Comparison of ENCODE assay signal across 8 cellular contexts in genomic region chr2:172462393-172463381, GRCh38. TPM values are rescaled to one million over a fixed set of nuclear protein-coding genes. Genes with fewer than 3 reads are reported as not detected.
A peak's percentile ranks its signal among the peaks of the same experiment; 100 is the strongest.
DNase-seq lines count a peak whose midpoint lies in the region; ATAC-seq and TF ChIP-seq lines count a peak whose summit lies in the region.

No MANE protein-coding gene starts in this region.

- no peaks in the 10 kb centered on the region for H3K9me3 ChIP-seq in Peyer's patch
- H3K9me3 ChIP-seq in vagina = no peaks in the 10 kb centered on the region

- H3K4me3 ChIP-seq in Peyer's patch = peak overlapping the region in 2 of 4 donors; percentile 9 to 12
- H3K4me3 ChIP-seq in vagina = no peak overlapping the region

- peak overlapping the region; percentile 73 for H3K4me3 Mint-ChIP-seq in central memory CD8-positive, alpha-beta T cell

- peak; percentile 33 for DNase-seq in CD1c-positive myeloid dendritic cell (ENCODE audit: extremely low spot score)
- peak in 2 of 3 donors; percentile 64 to 73 for DNase-seq in Peyer's patch
- DNase-seq in central memory CD8-positive, alpha-beta T cell (ENCODE audit: low spot score in 2 of 2) = peak; percentile 22 to 48
- DNase-seq in vagina (ENCODE audit: extremely low spot score in 2 of 2) = no peak
- no peak for DNase-seq in NCI-H345 treated with DMSO at 0.1 percent for 48 hours (lab: John Stamatoyannopoulos, UW; ENCODE audit: unreplicated experiment)
- no peak for DNase-seq in NCI-H2081 treated with DMSO at 0.1 percent for 48 hours (lab: John Stamatoyannopoulos, UW)

- TF ChIP-seq CTCF in Peyer's patch (IDR thresholded peaks at IDR 0.05) (no peak), vagina (IDR thresholded peaks at IDR 0.05) (no peak)

- no peaks in the 10 kb centered on the region for H3K9me3 Mint-ChIP-seq in central memory CD8-positive, alpha-beta T cell

- peaks cover 12% of the 10 kb centered on the region for H3K36me3 Mint-ChIP-seq in central memory CD8-positive, alpha-beta T cell (ENCODE audit: insufficient read depth)

- TF ChIP-seq POLR2A in Peyer's patch (IDR thresholded peaks at IDR 0.05) = no peak
- TF ChIP-seq POLR2A in vagina (IDR thresholded peaks at IDR 0.05) = no peak
- TF ChIP-seq POLR2A in GM18505 (IDR thresholded peaks at IDR 0.05; ENCODE audit: borderline replicate concordance, extremely low read depth, insufficient read depth, insufficient read length) = no peak

- peaks cover 5 to 51% (median 24%) of the 10 kb centered on the region in 4 donors for H3K4me1 ChIP-seq in Peyer's patch
- H3K4me1 ChIP-seq in vagina = peaks cover 44% of the 10 kb centered on the region

- H3K27ac ChIP-seq in Peyer's patch (peak overlapping the region; percentile 37 to 75 (median 63)), vagina (peak overlapping the region; percentile 44)

- no peaks in the 10 kb centered on the region for H3K27me3 Mint-ChIP-seq in central memory CD8-positive, alpha-beta T cell

- peaks cover 83% of the 10 kb centered on the region for H3K4me1 Mint-ChIP-seq in central memory CD8-positive, alpha-beta T cell

- H3K27ac Mint-ChIP-seq in central memory CD8-positive, alpha-beta T cell (ENCODE audit: low read depth) = peak overlapping the region; percentile 62

- intact Hi-C loops in vagina (cut with DNase I) = loop anchor here (2.0 kb wide), 1 partner anchor 290 kb away; no protein-coding TSS in a partner anchor

- peak; percentile 50 for ATAC-seq in HG02610 (IDR thresholded peaks at IDR 0.05; ENCODE audit: unreplicated experiment)
- peak; percentile 87 for ATAC-seq in central memory CD8-positive, alpha-beta T cell (replicated peaks; ENCODE audit: extremely low read depth, poor library complexity, severe bottlenecking)
- ATAC-seq in GM18505 (IDR thresholded peaks at IDR 0.05; ENCODE audit: unreplicated experiment) = no peak

- H3K27me3 ChIP-seq in Peyer's patch (no peaks in the 10 kb centered on the region), vagina (no peaks in the 10 kb centered on the region)

- H3K36me3 ChIP-seq in Peyer's patch (peaks cover 0 to 13% (median 0%) of the 10 kb centered on the region in 3 donors), vagina (no peaks in the 10 kb centered on the region)

RNA-seq across cellular contexts. Expression of gene ITGA6, which starts 35.3 kb away (rescaled TPM):
- total RNA-seq in Peyer's patch (100 to 1,000 TPM; 201 to 357 (median 225) TPM), vagina (82.3 TPM)

Comparison
In these comparisons a context has a peak if more than half of its experiments do, and no peak if none do; other contexts are left out.
1. DNase-seq: peak in CD1c-positive myeloid dendritic cell (single experiment), Peyer's patch (2 of 3) and central memory CD8-positive, alpha-beta T cell (2 of 2); none in vagina (0 of 2), NCI-H345 treated with DMSO at 0.1 percent for 48 hours (single experiment) and NCI-H2081 treated with DMSO at 0.1 percent for 48 hours (single experiment).